28 cellular contexts compared by ENCODE assay signal in genomic region chr3:62149539-62149938, GRCh38.
DNase-seq lines count a peak whose midpoint lies in the region; ATAC-seq, FAIRE-seq and TF ChIP-seq lines count a peak whose summit lies in the region.
"Had no signal": no experiment of that assay in that cellular context is flagged by ENCODE, and none has a peak within 500 bp of the region (broad histone marks: within the 10 kb centered on the region; RNA-seq: fewer than 3 reads in every experiment).

No MANE protein-coding gene starts in this region.

- H3K4ac ChIP-seq in mesenchymal stem cell (ENCODE audit: low read depth in 1 of 2, low read length in 2 of 2) = no peak overlapping the region

- H3K27me3 ChIP-seq in left ventricle myocardium inferior (ENCODE audit: low read depth) (no peaks in the 10 kb centered on the region), astrocyte (ENCODE audit: insufficient read depth, low read length) (no peaks in the 10 kb centered on the region), mesenchymal stem cell (ENCODE audit: control insufficient read depth in 1 of 2, insufficient read depth in 1 of 2, low read length in 2 of 2) (no peaks in the 10 kb centered on the region), upper lobe of left lung (no peaks in the 10 kb centered on the region)
- H3K27me3 ChIP-seq: pancreas, spleen, transverse colon had no signal

- ATAC-seq in upper lobe of left lung (ENCODE audit: low FRiP score in 2 of 2) (peak; percentile 42 to 68), HG02852 (IDR thresholded peaks at IDR 0.05; ENCODE audit: unreplicated experiment) (no peak)
- no peak for ATAC-seq in stimulated activated effector memory CD8-positive, alpha-beta T cell treated with anti-CD3 and anti-CD28 coated beads, Interleukin-12 subunit alpha, Interleukin-12 subunit beta, amount 100 ng/mL, for 72 hours
- ATAC-seq: T-cell had no signal

- H2AFZ ChIP-seq in astrocyte (ENCODE audit: low read depth, low read length) = no peak overlapping the region
- no peak overlapping the region for H2AFZ ChIP-seq in mesenchymal stem cell (ENCODE audit: low read depth, low read length)

- TF ChIP-seq POLR2A in upper lobe of left lung (IDR thresholded peaks at IDR 0.05) = no peak

- no peak overlapping the region for H4K8ac ChIP-seq in mesenchymal stem cell (ENCODE audit: low read length)

- no peaks in the 10 kb centered on the region for H4K20me1 ChIP-seq in astrocyte (ENCODE audit: insufficient read depth, low read length)

- H3K36me3 Mint-ChIP-seq in astrocyte (ENCODE audit: low read depth, unreplicated experiment) = no peaks in the 10 kb centered on the region
- no peaks in the 10 kb centered on the region for H3K36me3 Mint-ChIP-seq in stimulated activated effector memory CD8-positive, alpha-beta T cell treated with anti-CD3 and anti-CD28 coated beads, Interleukin-12 subunit alpha, Interleukin-12 subunit beta, amount 100 ng/mL, for 72 hours
- H3K36me3 Mint-ChIP-seq: activated naive CD8-positive, alpha-beta T cell treated with anti-CD3 and anti-CD28 coated beads for 36 hours; CD14-positive monocyte; T-cell had no signal

- H3K4me2 ChIP-seq in astrocyte (ENCODE audit: low read length) (peak overlapping the region; percentile 25), mesenchymal stem cell (ENCODE audit: low read length, poor library complexity, severe bottlenecking) (no peak overlapping the region)

- H3K4me3 Mint-ChIP-seq in astrocyte (ENCODE audit: unreplicated experiment) = no peak overlapping the region
- no peak overlapping the region for H3K4me3 Mint-ChIP-seq in stimulated activated effector memory CD8-positive, alpha-beta T cell treated with anti-CD3 and anti-CD28 coated beads, Interleukin-12 subunit alpha, Interleukin-12 subunit beta, amount 100 ng/mL, for 72 hours
- H3K4me3 Mint-ChIP-seq: activated B cell treated with CpG ODN at 0.5 μM for 24 hours; activated CD4-positive, alpha-beta T cell treated with anti-CD3 and anti-CD28 coated beads, Interleukin-2, amount 10 ng/mL, durations not matched to agents 7 days and 5 days; activated naive CD8-positive, alpha-beta T cell treated with anti-CD3 and anti-CD28 coated beads for 36 hours; activated T-cell treated with anti-CD3 and anti-CD28 coated beads, Interleukin-2, amount 50 U/mL, for 24 hours; CD14-positive monocyte; central memory CD8-positive, alpha-beta T cell; IgD-negative memory B cell; T-cell had no signal

- TF ChIP-seq CTCF in left ventricle myocardium inferior (IDR thresholded peaks at IDR 0.05; ENCODE audit: borderline replicate concordance) = no peak
- TF ChIP-seq CTCF in astrocyte (IDR thresholded peaks at IDR 0.05; ENCODE audit: insufficient read depth, low read depth, low read length) = no peak
- no peak for TF ChIP-seq CTCF in upper lobe of left lung (IDR thresholded peaks at IDR 0.05)

- intact Hi-C loops in left ventricle myocardium inferior (cut with micrococcal nuclease) = no loop called here
- intact Hi-C loops in cardiac septum (cut with DNase I) = no loop called here

- H3K18ac ChIP-seq in mesenchymal stem cell (ENCODE audit: low read depth in 1 of 2, low read length in 2 of 2) = no peak overlapping the region

- peaks cover 10% of the 10 kb centered on the region for H3K79me1 ChIP-seq in mesenchymal stem cell (replicated peaks; ENCODE audit: low read length, poor library complexity, severe bottlenecking)

- H3K23ac ChIP-seq in mesenchymal stem cell (ENCODE audit: low read length in 2 of 2) = no peak overlapping the region

- H3K9me3 ChIP-seq in left ventricle myocardium inferior (replicated peaks) (no peaks in the 10 kb centered on the region), astrocyte (ENCODE audit: insufficient read depth, low read depth, low read length) (no peaks in the 10 kb centered on the region), mesenchymal stem cell (ENCODE audit: control insufficient read depth, low read length) (no peaks in the 10 kb centered on the region), upper lobe of left lung (no peaks in the 10 kb centered on the region)
- H3K9me3 ChIP-seq: Caco-2, pancreas, spleen, transverse colon had no signal

- H3K27ac ChIP-seq in left ventricle myocardium inferior (replicated peaks) = peak overlapping the region; percentile 60
- no peak overlapping the region for H3K27ac ChIP-seq in astrocyte (ENCODE audit: low read depth, low read length)
- H3K27ac ChIP-seq in mesenchymal stem cell (ENCODE audit: low read length, poor library complexity, severe bottlenecking) = no peak overlapping the region
- peak overlapping the region in 2 of 4 donors; percentile 16 to 46 for H3K27ac ChIP-seq in upper lobe of left lung
- H3K27ac ChIP-seq: pancreas had no signal

- H2BK12ac ChIP-seq in mesenchymal stem cell (ENCODE audit: low read length in 2 of 2) = no peak overlapping the region

- H2AK5ac ChIP-seq in mesenchymal stem cell (ENCODE audit: low read length, severe bottlenecking) = no peak overlapping the region

- peak overlapping the region; percentile 75 for H3K27ac Mint-ChIP-seq in astrocyte (ENCODE audit: unreplicated experiment)
- no peak overlapping the region for H3K27ac Mint-ChIP-seq in stimulated activated effector memory CD8-positive, alpha-beta T cell treated with anti-CD3 and anti-CD28 coated beads, Interleukin-12 subunit alpha, Interleukin-12 subunit beta, amount 100 ng/mL, for 72 hours
- H3K27ac Mint-ChIP-seq: activated B cell treated with CpG ODN at 0.5 μM for 24 hours; activated CD4-positive, alpha-beta T cell treated with anti-CD3 and anti-CD28 coated beads, Interleukin-2, amount 10 ng/mL, durations not matched to agents 7 days and 5 days; activated naive CD8-positive, alpha-beta T cell treated with anti-CD3 and anti-CD28 coated beads for 36 hours; activated T-cell treated with anti-CD3 and anti-CD28 coated beads, Interleukin-2, amount 50 U/mL, for 24 hours; CD14-positive monocyte; IgD-negative memory B cell; T-cell had no signal

- no peak overlapping the region for H2BK15ac ChIP-seq in mesenchymal stem cell (ENCODE audit: low read depth, poor library complexity, severe bottlenecking)

- H3K9ac ChIP-seq in astrocyte (ENCODE audit: low read length) (no peak overlapping the region), mesenchymal stem cell (ENCODE audit: low read length) (peak overlapping the region; percentile 75)

- H3K14ac ChIP-seq in mesenchymal stem cell (ENCODE audit: low read length in 2 of 2) = no peak overlapping the region

- FAIRE-seq in astrocyte (lab: Jason Lieb, UNC) = no peak
- FAIRE-seq: G401.6, pancreas had no signal

- no peaks in the 10 kb centered on the region for H3K9me3 Mint-ChIP-seq in astrocyte (ENCODE audit: unreplicated experiment)
- peaks cover 9% of the 10 kb centered on the region for H3K9me3 Mint-ChIP-seq in stimulated activated effector memory CD8-positive, alpha-beta T cell treated with anti-CD3 and anti-CD28 coated beads, Interleukin-12 subunit alpha, Interleukin-12 subunit beta, amount 100 ng/mL, for 72 hours
- H3K9me3 Mint-ChIP-seq: activated B cell treated with CpG ODN at 0.5 μM for 24 hours; activated CD4-positive, alpha-beta T cell treated with anti-CD3 and anti-CD28 coated beads, Interleukin-2, amount 10 ng/mL, durations not matched to agents 7 days and 5 days; activated naive CD8-positive, alpha-beta T cell treated with anti-CD3 and anti-CD28 coated beads for 36 hours; activated T-cell treated with anti-CD3 and anti-CD28 coated beads, Interleukin-2, amount 50 U/mL, for 24 hours; IgD-negative memory B cell; T-cell had no signal

- H3K4me1 Mint-ChIP-seq in astrocyte (ENCODE audit: low read depth, unreplicated experiment) = peaks cover 2% of the 10 kb centered on the region
- no peaks in the 10 kb centered on the region for H3K4me1 Mint-ChIP-seq in stimulated activated effector memory CD8-positive, alpha-beta T cell treated with anti-CD3 and anti-CD28 coated beads, Interleukin-12 subunit alpha, Interleukin-12 subunit beta, amount 100 ng/mL, for 72 hours
- H3K4me1 Mint-ChIP-seq: activated B cell treated with CpG ODN at 0.5 μM for 24 hours; activated CD4-positive, alpha-beta T cell treated with anti-CD3 and anti-CD28 coated beads, Interleukin-2, amount 10 ng/mL, durations not matched to agents 7 days and 5 days; activated naive CD8-positive, alpha-beta T cell treated with anti-CD3 and anti-CD28 coated beads for 36 hours; CD14-positive monocyte; central memory CD8-positive, alpha-beta T cell; IgD-negative memory B cell; T-cell had no signal

- no peak for TF ChIP-seq EP300 in upper lobe of left lung (IDR thresholded peaks at IDR 0.05)

- no peak overlapping the region for H4K91ac ChIP-seq in mesenchymal stem cell (ENCODE audit: low read length)

- H2BK5ac ChIP-seq in mesenchymal stem cell (ENCODE audit: low read depth, low read length, poor library complexity, severe bottlenecking) = no peak overlapping the region

- H3K79me2 ChIP-seq in astrocyte (ENCODE audit: insufficient read depth, low read length) = no peaks in the 10 kb centered on the region

- H3K4me1 ChIP-seq in left ventricle myocardium inferior (peaks cover 59% of the 10 kb centered on the region), astrocyte (ENCODE audit: insufficient read depth, low read length) (peaks cover 3% of the 10 kb centered on the region), mesenchymal stem cell (ENCODE audit: control insufficient read depth, insufficient read depth, low read depth, low read length) (peaks cover 2% of the 10 kb centered on the region), upper lobe of left lung (peaks cover 0 to 9% (median 2%) of the 10 kb centered on the region in 4 donors)
- H3K4me1 ChIP-seq: Caco-2, pancreas, transverse colon had no signal

- no peaks in the 10 kb centered on the region for H3K36me3 ChIP-seq in left ventricle myocardium inferior
- no peaks in the 10 kb centered on the region for H3K36me3 ChIP-seq in astrocyte (ENCODE audit: insufficient read depth, low read length)
- H3K36me3 ChIP-seq in mesenchymal stem cell (ENCODE audit: control insufficient read depth in 1 of 2, insufficient read depth in 2 of 2, low read depth in 1 of 2, low read length in 2 of 2) = peaks cover 0 to 7% of the 10 kb centered on the region in 2 experiments
- no peaks in the 10 kb centered on the region for H3K36me3 ChIP-seq in upper lobe of left lung
- H3K36me3 ChIP-seq: pancreas, spleen, transverse colon had no signal

- DNase-seq in left ventricle myocardium inferior (no peak), cardiac septum (ENCODE audit: low spot score) (no peak), astrocyte (ENCODE audit: low read depth) (no peak), mesenchymal stem cell (no peak), upper lobe of left lung (no peak), NCI-H1105 (lab: John Stamatoyannopoulos, UW) (no peak)
- no peak for DNase-seq in stimulated activated effector memory CD8-positive, alpha-beta T cell treated with anti-CD3 and anti-CD28 coated beads, Interleukin-12 subunit alpha, Interleukin-12 subunit beta, amount 100 ng/mL, for 72 hours (ENCODE audit: low spot score in 2 of 2)
- DNase-seq: activated B cell treated with CpG ODN at 0.5 μM for 24 hours; activated CD4-positive, alpha-beta T cell treated with anti-CD3 and anti-CD28 coated beads, Interleukin-2, amount 10 ng/mL, durations not matched to agents 7 days and 5 days; activated gamma-delta T cell; activated naive CD8-positive, alpha-beta T cell treated with anti-CD3 and anti-CD28 coated beads for 36 hours; activated T-cell treated with anti-CD3 and anti-CD28 coated beads, Interleukin-2, amount 50 U/mL, for 24 hours; Caco-2; dermis blood vessel endothelial cell; DMS53; hippocampal formation; NCI-H1694 treated with DMSO at 0.1 percent for 48 hours; pancreas; RPMI8226; spleen; stimulated activated CD4-positive, alpha-beta T cell treated with anti-CD3 and anti-CD28 coated beads, Interleukin-2, amount 100 ng/mL, for 24 hours; T-cell; transverse colon had no signal

- no peaks in the 10 kb centered on the region for H3K27me3 Mint-ChIP-seq in astrocyte (ENCODE audit: low read depth, unreplicated experiment)
- H3K27me3 Mint-ChIP-seq: activated CD4-positive, alpha-beta T cell treated with anti-CD3 and anti-CD28 coated beads, Interleukin-2, amount 10 ng/mL, durations not matched to agents 7 days and 5 days; activated T-cell treated with anti-CD3 and anti-CD28 coated beads, Interleukin-2, amount 50 U/mL, for 24 hours; central memory CD8-positive, alpha-beta T cell had no signal

- 97% methylated on average over 6 of the region's 6 CpGs for WGBS in mesenchymal stem cell
- WGBS in upper lobe of left lung, 2 donors = 93 to 94% methylated on average over 6 of the region's 6 CpGs

- H2BK120ac ChIP-seq in mesenchymal stem cell (ENCODE audit: low read depth, low read length) = no peak overlapping the region

- H3K4me3 ChIP-seq in left ventricle myocardium inferior = no peak overlapping the region
- H3K4me3 ChIP-seq in astrocyte (ENCODE audit: insufficient read depth, low read depth, low read length) = no peak overlapping the region
- no peak overlapping the region for H3K4me3 ChIP-seq in mesenchymal stem cell (ENCODE audit: insufficient read depth in 1 of 2, low read depth in 1 of 2, low read length in 2 of 2)
- no peak overlapping the region for H3K4me3 ChIP-seq in upper lobe of left lung
- H3K4me3 ChIP-seq: pancreas, spleen, transverse colon had no signal

Comparison
In these comparisons a context has a peak if more than half of its experiments do, and no peak if none do; other contexts are left out.
1. ATAC-seq: peak in upper lobe of left lung (2 of 2); none in stimulated activated effector memory CD8-positive, alpha-beta T cell treated with anti-CD3 and anti-CD28 coated beads, Interleukin-12 subunit alpha, Interleukin-12 subunit beta, amount 100 ng/mL, for 72 hours (single experiment) and HG02852 (single experiment).